1 cellular context compared by ENCODE assay signal in the genomic region with DNA sequence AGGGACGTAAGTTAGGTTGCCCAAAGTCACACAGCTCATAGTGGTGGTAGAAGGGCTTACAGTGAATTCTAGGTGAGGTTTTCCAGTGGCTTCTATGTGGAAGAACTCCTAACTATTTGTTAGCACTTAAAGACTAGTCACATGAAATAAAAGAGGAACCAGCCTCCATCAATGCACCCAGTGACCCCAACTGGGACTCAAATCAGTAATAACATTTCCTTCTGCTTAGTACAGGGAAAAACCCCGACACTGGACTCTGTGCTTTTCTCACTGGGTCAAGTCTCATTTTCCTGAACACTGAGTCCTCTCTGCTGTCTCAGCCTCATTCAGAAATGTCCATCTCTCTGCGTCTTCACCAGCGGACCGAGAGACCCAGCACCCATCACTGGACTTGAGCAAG.
TF ChIP-seq lines count a peak whose summit lies in the region.

No MANE protein-coding gene starts in this region.

TF ChIP-seq in H1, 55 proteins besides CTCF, POLR2A, EP300 and RAD21:
- TF ChIP-seq, protein P1, sequence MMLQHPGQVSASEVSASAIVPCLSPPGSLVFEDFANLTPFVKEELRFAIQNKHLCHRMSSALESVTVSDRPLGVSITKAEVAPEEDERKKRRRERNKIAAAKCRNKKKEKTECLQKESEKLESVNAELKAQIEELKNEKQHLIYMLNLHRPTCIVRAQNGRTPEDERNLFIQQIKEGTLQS (IDR thresholded peaks at IDR 0.05; ENCODE audit: insufficient read depth, low read depth, low read length) = no peak
- TF ChIP-seq, protein P2, sequence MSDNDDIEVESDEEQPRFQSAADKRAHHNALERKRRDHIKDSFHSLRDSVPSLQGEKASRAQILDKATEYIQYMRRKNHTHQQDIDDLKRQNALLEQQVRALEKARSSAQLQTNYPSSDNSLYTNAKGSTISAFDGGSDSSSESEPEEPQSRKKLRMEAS (IDR thresholded peaks at IDR 0.05) = no peak
- TF ChIP-seq SRF (IDR thresholded peaks at IDR 0.05; ENCODE audit: low read depth, low read length) (no peak), SP2 (IDR thresholded peaks at IDR 0.05; ENCODE audit: low read length) (no peak), JUND (IDR thresholded peaks at IDR 0.05; ENCODE audit: low read length) (no peak), SUZ12 (IDR thresholded peaks at IDR 0.05; ENCODE audit: low read length) (no peak), HDAC2 (IDR thresholded peaks at IDR 0.05; ENCODE audit: borderline replicate concordance in 1 of 2, low read depth in 2 of 2, low read length in 2 of 2) (no peak), SAP30 (IDR thresholded peaks at IDR 0.05; ENCODE audit: insufficient read depth, insufficient replicate concordance, low read length) (no peak), CEBPB (IDR thresholded peaks at IDR 0.05; ENCODE audit: low read depth, low read length) (no peak), SP1 (IDR thresholded peaks at IDR 0.05; ENCODE audit: low read depth, low read length) (no peak), CHD2 (IDR thresholded peaks at IDR 0.05; ENCODE audit: low read length) (no peak), TCF12 (IDR thresholded peaks at IDR 0.05; ENCODE audit: low read depth, low read length) (no peak), TBP (IDR thresholded peaks at IDR 0.05; ENCODE audit: low read depth, low read length) (no peak), E2F6 (IDR thresholded peaks at IDR 0.05) (no peak), ZNF274 (IDR thresholded peaks at IDR 0.05; ENCODE audit: borderline replicate concordance, extremely low read depth, low read length) (no peak), EZH2 (IDR thresholded peaks at IDR 0.05; ENCODE audit: low read depth, low read length, severe bottlenecking) (no peak)
